In genomic region chr20:23125625-23126191, GRCh38 we compare ENCODE assay signal across 10 cellular contexts. TPM values are rescaled to one million over a fixed set of nuclear protein-coding genes. Genes with fewer than 3 reads are reported as not detected.
DNase-seq lines count a peak whose midpoint lies in the region; ATAC-seq and TF ChIP-seq lines count a peak whose summit lies in the region.
"Had no signal": no experiment of that assay in that cellular context is flagged by ENCODE, and none has a peak within 500 bp of the region (broad histone marks: within the 10 kb centered on the region; RNA-seq: fewer than 3 reads in every experiment).

No MANE protein-coding gene starts in this region.

- no peaks in the 10 kb centered on the region for H3F3A ChIP-seq in GM23338 (replicated peaks; ENCODE audit: low read depth)

- no peak overlapping the region for H2AFZ ChIP-seq in GM23338

- H3K27ac Mint-ChIP-seq in GM23338 = no peak overlapping the region; the same call in 1 of the 2 replicates

- no peaks in the 10 kb centered on the region for H3K9me2 ChIP-seq in GM23338 (ENCODE audit: insufficient read depth)

- no peaks in the 10 kb centered on the region for H3K79me2 ChIP-seq in GM23338 (replicated peaks; ENCODE audit: insufficient read depth)

- DNase-seq in SJCRH30 (peak; percentile 91 to 93), Right ventricle myocardium superior (peak; percentile 71), NCI-H1417 treated with DMSO at 0.1 percent for 48 hours (lab: John Stamatoyannopoulos, UW) (no peak), KG1 (lab: John Stamatoyannopoulos, UW) (no peak), GM23338 (ENCODE audit: low spot score) (no peak)
- DNase-seq in stimulated activated naive CD8-positive, alpha-beta T cell treated with anti-CD3 and anti-CD28 coated beads, Interleukin-15, Interleukin-2, amounts not matched to agents 100 U/mL and 50 U/mL, for 24 hours = no peak
- DNase-seq: activated naive CD4-positive, alpha-beta T cell treated with Interleukin-2 at 50 U/mL for 16 hours had no signal

- H3K36me3 ChIP-seq in SJCRH30 = no peaks in the 10 kb centered on the region
- no peaks in the 10 kb centered on the region for H3K36me3 ChIP-seq in GM23338 (ENCODE audit: insufficient read depth)
- H3K36me3 ChIP-seq: SJSA1 had no signal

- H3K9me3 Mint-ChIP-seq in GM23338 = no peaks in the 10 kb centered on the region

- peaks cover 3% of the 10 kb centered on the region for H3K27me3 Mint-ChIP-seq in GM23338 (ENCODE audit: insufficient read depth, low read depth, poor library complexity)

- TF ChIP-seq CTCF in GM23338 (conservative IDR thresholded peaks at IDR 0.05; ENCODE audit: low read depth in 2 of 2) = no peak

- H3K4me3 Mint-ChIP-seq in GM23338 = no peak overlapping the region

- H3K27me3 ChIP-seq in SJCRH30 (no peaks in the 10 kb centered on the region), GM23338 (ENCODE audit: insufficient read depth) (no peaks in the 10 kb centered on the region)
- H3K27me3 ChIP-seq: SJSA1 had no signal

- no peak overlapping the region for H3K4me2 ChIP-seq in GM23338

- no peaks in the 10 kb centered on the region for H4K20me1 ChIP-seq in GM23338 (replicated peaks; ENCODE audit: insufficient read depth)

- peak overlapping the region; percentile 16 for H3K27ac ChIP-seq in SJCRH30
- peak overlapping the region in 13 of 21 experiments; percentile 2 to 77 (median 45) for H3K27ac ChIP-seq in skin epidermis
- H3K27ac ChIP-seq in GM23338 (ENCODE audit: low read depth) = no peak overlapping the region
- H3K27ac ChIP-seq: SJSA1 had no signal

- H3K4me3 ChIP-seq in SJCRH30 (no peak overlapping the region), skin epidermis (no peak overlapping the region), GM23338 (no peak overlapping the region)
- H3K4me3 ChIP-seq: SJSA1 had no signal

- H3K4me1 Mint-ChIP-seq in GM23338 = peaks cover 13% of the 10 kb centered on the region

- intact Hi-C loops in Right ventricle myocardium superior (cut with DNase I) = no loop called here

- peak; percentile 66 for ATAC-seq in GM21447 (IDR thresholded peaks at IDR 0.05; ENCODE audit: unreplicated experiment)
- ATAC-seq in Right ventricle myocardium superior (ENCODE audit: poor library complexity) = peak; percentile 66
- ATAC-seq in stimulated activated naive CD8-positive, alpha-beta T cell treated with anti-CD3 and anti-CD28 coated beads, Interleukin-15, Interleukin-2, amounts not matched to agents 100 U/mL and 50 U/mL, for 24 hours = no peak
- ATAC-seq in GM23338 = no peak

- H3K4me1 ChIP-seq in SJCRH30 (peaks cover 38% of the 10 kb centered on the region), GM23338 (ENCODE audit: insufficient read depth) (no peaks in the 10 kb centered on the region)
- H3K4me1 ChIP-seq: SJSA1 had no signal

- no peaks in the 10 kb centered on the region for H3K36me3 Mint-ChIP-seq in GM23338 (ENCODE audit: low read depth)

- no peaks in the 10 kb centered on the region for H3K9me3 ChIP-seq in SJCRH30 (replicated peaks)
- H3K9me3 ChIP-seq: SJSA1 had no signal

TF ChIP-seq in GM23338, 12 proteins besides CTCF, POLR2A, EP300 and RAD21 (continues in another document):
- TF ChIP-seq STAT1 (IDR thresholded peaks at IDR 0.05; ENCODE audit: unreplicated experiment) (no peak), POLR2AphosphoS5 (IDR thresholded peaks at IDR 0.05; ENCODE audit: low read depth) (no peak), NANOG (IDR thresholded peaks at IDR 0.05; ENCODE audit: borderline replicate concordance) (no peak), EZH2 (IDR thresholded peaks at IDR 0.05; ENCODE audit: low read depth, unreplicated experiment) (no peak), REST (IDR thresholded peaks at IDR 0.05; ENCODE audit: unreplicated experiment) (no peak), ZNF114 (CRISPR knock-in tag; IDR thresholded peaks at IDR 0.05) (no peak), ZNF462 (CRISPR knock-in tag; IDR thresholded peaks at IDR 0.05) (no peak)

RNA-seq across cellular contexts. Expression of gene CD93, which starts 39.6 kb away (rescaled TPM):
- not detected in 2 replicates for total RNA-seq in SJCRH30 (2014; rRNA removed; shearing (Covaris generic))
- 37.0 TPM for total RNA-seq in Right ventricle myocardium superior
- 0.04 TPM in 1 of 2 replicates, not detected in the other for total RNA-seq in GM23338 (2014; rRNA removed; shearing (Covaris generic))
- 0.03 TPM in 2 replicates for polyA plus RNA-seq in GM23338 (2016; fragmentation: Nextera tagmentation; extraction: Ambion mirVana)
- total RNA-seq: SJSA1 had no signal

Comparison
In these comparisons a context has a peak if more than half of its experiments do, and no peak if none do; other contexts are left out.
1. ATAC-seq: peak in GM21447 (single experiment) and Right ventricle myocardium superior (single experiment); none in stimulated activated naive CD8-positive, alpha-beta T cell treated with anti-CD3 and anti-CD28 coated beads, Interleukin-15, Interleukin-2, amounts not matched to agents 100 U/mL and 50 U/mL, for 24 hours (single experiment) and GM23338 (single experiment).
2. DNase-seq: peak in SJCRH30 (2 of 2) and Right ventricle myocardium superior (single experiment); none in NCI-H1417 treated with DMSO at 0.1 percent for 48 hours (single experiment), KG1 (single experiment), stimulated activated naive CD8-positive, alpha-beta T cell treated with anti-CD3 and anti-CD28 coated beads, Interleukin-15, Interleukin-2, amounts not matched to agents 100 U/mL and 50 U/mL, for 24 hours (single experiment) and GM23338 (single experiment).
3. RNA of gene CD93, which starts 39.6 kb away (total RNA-seq): 37.0 TPM in Right ventricle myocardium superior (single experiment); not detected in SJCRH30 and 0.04 TPM in GM23338; every median in the first group is over 10 times any median in the second.